Comparison of ENCODE assay signal across 2 cellular contexts in genomic region chr19:3012059-3012458, GRCh38. TPM values are rescaled to one million over a fixed set of nuclear protein-coding genes. Genes with fewer than 3 reads are reported as not detected.
"Had no signal": no experiment of that assay in that cellular context is flagged by ENCODE, and none has a peak within 500 bp of the region (broad histone marks: within the 10 kb centered on the region; RNA-seq: fewer than 3 reads in every experiment).

No MANE protein-coding gene starts in this region.

RNA-seq across cellular contexts. Expression of gene TLE6, which starts 34.7 kb away (rescaled TPM):
- total RNA-seq: mononuclear cell, myocyte had no signal
